Comparison of ENCODE assay signal across 9 cellular contexts in the genomic region with DNA sequence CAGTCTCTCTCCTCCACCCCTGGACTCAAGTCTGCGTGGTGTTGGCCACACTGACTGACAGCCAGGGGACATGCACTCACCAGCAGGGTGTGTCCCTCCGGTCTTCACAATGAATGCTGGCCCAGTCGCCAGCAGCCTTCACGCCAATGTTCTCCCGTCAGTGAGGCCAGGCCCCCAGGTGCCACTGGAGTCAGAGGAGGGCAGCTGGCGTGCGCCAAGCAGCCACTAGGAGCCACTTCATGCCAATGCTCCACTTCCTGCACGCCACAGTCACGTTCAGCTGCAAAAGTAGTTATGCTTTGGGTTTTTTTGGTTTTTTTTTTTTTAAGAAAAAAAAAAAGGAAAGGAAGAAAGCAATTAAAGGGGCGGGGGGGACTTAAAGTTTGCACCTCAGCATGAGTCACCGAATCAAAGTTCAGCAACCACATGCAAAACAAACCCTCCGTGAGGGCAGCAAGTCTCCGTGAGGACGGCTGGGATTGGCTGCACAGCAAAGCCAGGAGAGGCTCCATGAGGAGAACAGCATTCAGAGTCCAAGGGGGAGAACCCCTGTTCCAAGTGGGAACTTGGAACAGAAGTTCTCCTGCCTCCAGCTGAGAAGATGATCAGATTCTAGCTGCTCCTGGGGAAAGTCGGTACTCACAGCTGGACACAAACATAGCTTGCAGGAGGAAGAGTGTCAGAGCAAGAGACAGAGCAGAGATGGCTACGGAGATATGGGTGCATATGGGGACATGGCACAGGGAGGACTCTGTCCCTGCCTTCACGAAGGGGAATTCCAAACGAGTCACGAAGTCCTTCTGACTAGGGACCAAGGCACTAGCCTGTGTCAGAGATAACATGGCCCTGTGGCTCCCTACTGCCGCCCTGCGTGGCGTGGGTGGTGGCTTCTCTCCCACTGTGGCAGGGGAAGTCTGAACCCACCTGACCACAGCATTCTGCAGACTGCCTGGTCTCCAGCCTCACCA. TPM values are rescaled to one million over a fixed set of nuclear protein-coding genes. Genes with fewer than 3 reads are reported as not detected.
DNase-seq lines count a peak whose midpoint lies in the region; ATAC-seq and TF ChIP-seq lines count a peak whose summit lies in the region.
"Had no signal": no experiment of that assay in that cellular context is flagged by ENCODE, and none has a peak within 500 bp of the region (broad histone marks: within the 10 kb centered on the region; RNA-seq: fewer than 3 reads in every experiment).

A gene (minus strand): TSS at position 282 of the 968 bp plus-strand sequence. CDS start 10,471 bp downstream, outside the sequence.

- CTCF ChIA-PET in activated CD8-positive, alpha-beta T cell treated with anti-CD3 and anti-CD28 coated beads, Interleukin-2, amount 10 ng/mL, durations not matched to agents 7 days and 5 days (lab: Charles Lee) = interaction anchor here (1.0 to 3.9 kb wide), 11 partner anchors 11 to 456 kb away, joined by 3 to 24 read pairs (median 4); no protein-coding TSS in a partner anchor

- no peak for TF ChIP-seq EP300 in esophagus muscularis mucosa (IDR thresholded peaks at IDR 0.05)

- peaks cover 3% of the 10 kb centered on the region for H3K36me3 Mint-ChIP-seq in activated CD8-positive, alpha-beta T cell treated with anti-CD3 and anti-CD28 coated beads, Interleukin-2, amount 10 ng/mL, durations not matched to agents 7 days and 5 days (ENCODE audit: low read depth)

- no peaks in the 10 kb centered on the region for H3K27me3 ChIP-seq in Loucy (ENCODE audit: insufficient read depth, low read length, poor library complexity, severe bottlenecking)
- H3K27me3 ChIP-seq in esophagus muscularis mucosa = no peaks in the 10 kb centered on the region
- no peaks in the 10 kb centered on the region for H3K27me3 ChIP-seq in skeletal muscle tissue (ENCODE audit: control insufficient read depth in 3 of 3, insufficient read depth in 3 of 3, low read length in 3 of 3)

- TF ChIP-seq CTCF in Loucy (conservative IDR thresholded peaks at IDR 0.05; ENCODE audit: low read length) (peak; percentile 34; the same call in 1 of the 2 replicates), esophagus muscularis mucosa (IDR thresholded peaks at IDR 0.05) (peak in 2 of 3 experiments; percentile 6 to 26)

- intact Hi-C loops in esophagus muscularis mucosa (cut with DNase I) = no loop called here

- no peaks in the 10 kb centered on the region for H3K27me3 Mint-ChIP-seq in activated CD8-positive, alpha-beta T cell treated with anti-CD3 and anti-CD28 coated beads, Interleukin-2, amount 10 ng/mL, durations not matched to agents 7 days and 5 days (ENCODE audit: low read depth)

- TF ChIP-seq POLR2A in esophagus muscularis mucosa (IDR thresholded peaks at IDR 0.05; ENCODE audit: low read depth) = no peak

- no peaks in the 10 kb centered on the region for H3K9me2 ChIP-seq in Loucy (replicated peaks; ENCODE audit: low read depth, low read length)

- peaks cover 59% of the 10 kb centered on the region for H3K4me1 Mint-ChIP-seq in activated CD8-positive, alpha-beta T cell treated with anti-CD3 and anti-CD28 coated beads, Interleukin-2, amount 10 ng/mL, durations not matched to agents 7 days and 5 days (ENCODE audit: low read depth)

- H4K20me1 ChIP-seq in Loucy (ENCODE audit: insufficient read depth, low read length, poor library complexity, severe bottlenecking) = no peaks in the 10 kb centered on the region

- H3K4me3 ChIP-seq in Loucy (ENCODE audit: low read length, poor library complexity, severe bottlenecking) = no peak within 1 kb of the TSS
- H3K4me3 ChIP-seq in esophagus muscularis mucosa = peak within 1 kb of the TSS in 3 of 4 donors; percentile 1 to 36 (median 5)
- peak within 1 kb of the TSS in 2 of 3 donors; percentile 25 to 63 for H3K4me3 ChIP-seq in skeletal muscle tissue (ENCODE audit: low read length in 3 of 3)
- H3K4me3 ChIP-seq: SK-N-MC had no signal

- no peak within 1 kb of the TSS for H3K9ac ChIP-seq in Loucy (ENCODE audit: low read depth, low read length, poor library complexity, severe bottlenecking)
- peak within 1 kb of the TSS in 2 of 3 donors; percentile 26 to 27 for H3K9ac ChIP-seq in skeletal muscle tissue (ENCODE audit: low read depth in 1 of 3, low read length in 3 of 3)

- H3F3A ChIP-seq in Loucy (ENCODE audit: low read depth) = no peaks in the 10 kb centered on the region

- ATAC-seq in GM21619 (IDR thresholded peaks at IDR 0.05; ENCODE audit: unreplicated experiment) = peak; percentile 32
- peak; percentile 78 for ATAC-seq in activated CD8-positive, alpha-beta T cell treated with anti-CD3 and anti-CD28 coated beads, Interleukin-2, amount 10 ng/mL, durations not matched to agents 7 days and 5 days
- ATAC-seq in GM19328 (IDR thresholded peaks at IDR 0.05; ENCODE audit: unreplicated experiment) = no peak

- 71% methylated on average over 18 of the region's 22 CpGs for WGBS in esophagus muscularis mucosa

- H3K4me1 ChIP-seq in Loucy (ENCODE audit: insufficient read depth, low read length, poor library complexity, severe bottlenecking) = peaks cover 12% of the 10 kb centered on the region
- peaks cover 12 to 30% (median 23%) of the 10 kb centered on the region in 4 donors for H3K4me1 ChIP-seq in esophagus muscularis mucosa
- H3K4me1 ChIP-seq in skeletal muscle tissue (ENCODE audit: control insufficient read depth in 3 of 3, insufficient read depth in 3 of 3, low read length in 3 of 3) = peaks cover 11 to 28% (median 23%) of the 10 kb centered on the region in 3 donors

- no peaks in the 10 kb centered on the region for H3K79me2 ChIP-seq in Loucy (ENCODE audit: insufficient read depth, low read length)

- peak within 1 kb of the TSS; percentile 84 for H3K4me3 Mint-ChIP-seq in activated CD8-positive, alpha-beta T cell treated with anti-CD3 and anti-CD28 coated beads, Interleukin-2, amount 10 ng/mL, durations not matched to agents 7 days and 5 days

- H3K36me3 ChIP-seq in Loucy (ENCODE audit: insufficient read depth, low read length) (no peaks in the 10 kb centered on the region), esophagus muscularis mucosa (no peaks in the 10 kb centered on the region), skeletal muscle tissue (ENCODE audit: control insufficient read depth in 3 of 3, insufficient read depth in 3 of 3, low read length in 3 of 3) (no peaks in the 10 kb centered on the region)

- no peaks in the 10 kb centered on the region for H3K9me3 Mint-ChIP-seq in activated CD8-positive, alpha-beta T cell treated with anti-CD3 and anti-CD28 coated beads, Interleukin-2, amount 10 ng/mL, durations not matched to agents 7 days and 5 days (ENCODE audit: insufficient read depth)

- 0 out of 2 replicates have a peak within 1 kb of the TSS, but pooled peaks have one; percentile 40 for H2AFZ ChIP-seq in Loucy (ENCODE audit: low read length)

- H3K27ac Mint-ChIP-seq in activated CD8-positive, alpha-beta T cell treated with anti-CD3 and anti-CD28 coated beads, Interleukin-2, amount 10 ng/mL, durations not matched to agents 7 days and 5 days = peak within 1 kb of the TSS; percentile 95

- H3K4me2 ChIP-seq in Loucy (ENCODE audit: low read depth, low read length, poor library complexity, severe bottlenecking) = peak within 1 kb of the TSS; percentile 29

- peak; percentile 94 for DNase-seq in Daoy (ENCODE audit: low read depth)
- DNase-seq in activated CD8-positive, alpha-beta T cell treated with anti-CD3 and anti-CD28 coated beads, Interleukin-2, amount 10 ng/mL, durations not matched to agents 7 days and 5 days = peak; percentile 82
- DNase-seq in esophagus muscularis mucosa (ENCODE audit: extremely low spot score) = peak; percentile 77
- DNase-seq in foreskin melanocyte = no peak

- H3K27ac ChIP-seq in esophagus muscularis mucosa (replicated peaks in 1 of 4) (peak within 1 kb of the TSS; percentile 34 to 68 (median 50)), skeletal muscle tissue (ENCODE audit: low read depth, low read length) (peak within 1 kb of the TSS; percentile 13)
- H3K27ac ChIP-seq: SK-N-MC had no signal

- POLR2A ChIA-PET in activated CD8-positive, alpha-beta T cell treated with anti-CD3 and anti-CD28 coated beads, Interleukin-2, amount 10 ng/mL, durations not matched to agents 7 days and 5 days (lab: Charles Lee) = interaction anchor here (0.8 to 3.3 kb wide), 9 partner anchors 8 to 61 kb away, joined by 3 to 26 read pairs (median 6); a partner anchor contains a TSS

- no peaks in the 10 kb centered on the region for H3K9me3 ChIP-seq in Loucy (ENCODE audit: insufficient read depth, low read depth, low read length)
- no peaks in the 10 kb centered on the region for H3K9me3 ChIP-seq in esophagus muscularis mucosa
- H3K9me3 ChIP-seq in skeletal muscle tissue (ENCODE audit: control insufficient read depth in 3 of 3, low read length in 3 of 3) = no peaks in the 10 kb centered on the region

RNA-seq across cellular contexts. Expression of the gene that starts here (rescaled TPM):
- 0.17 and 0.30 TPM in 2 replicates for total RNA-seq in Daoy (2014; rRNA removed; shearing (Covaris generic))
- 1 to 10 TPM; 6.0 to 6.1 TPM for total RNA-seq in activated CD8-positive, alpha-beta T cell treated with anti-CD3 and anti-CD28 coated beads, Interleukin-2, amount 10 ng/mL, durations not matched to agents 7 days and 5 days
- 1 to 10 TPM in 1 of 4 donors, under 1 TPM in 3; 0.63 to 5.8 (median 0.87) TPM for total RNA-seq in esophagus muscularis mucosa
- total RNA-seq in skeletal muscle tissue = 1.0 TPM

Comparison
In these comparisons a context has a peak if more than half of its experiments do, and no peak if none do; other contexts are left out.
1. Peak in DNase-seq in Daoy; RNA of the gene not detected or under 1 TPM.